In genomic region chr11:101914737-101915426, GRCh38 we compare ENCODE assay signal across 8 cellular contexts.
A peak's percentile ranks its signal among the peaks of the same experiment; 100 is the strongest.
DNase-seq lines count a peak whose midpoint lies in the region; ATAC-seq lines count a peak whose summit lies in the region.

Gene CEP126 (plus strand): TSS chr11:101915010. CDS start chr11:101915285, 275 bp downstream.

- H3K4me3 Mint-ChIP-seq in central memory CD8-positive, alpha-beta T cell, result peak within 1 kb of the TSS; percentile 91

- ATAC-seq in GM18520 (IDR thresholded peaks at IDR 0.05; ENCODE audit: unreplicated experiment) (peak; percentile 99), HG03097 (IDR thresholded peaks at IDR 0.05; ENCODE audit: low FRiP score, unreplicated experiment) (peak; percentile 100)
- peak; percentile 94 for ATAC-seq in central memory CD8-positive, alpha-beta T cell (replicated peaks; ENCODE audit: extremely low read depth, poor library complexity, severe bottlenecking)

- H3K27ac Mint-ChIP-seq in central memory CD8-positive, alpha-beta T cell (ENCODE audit: low read depth), result peak within 1 kb of the TSS; percentile 92

- peak; percentile 69 for DNase-seq in 8988T
- peak; percentile 89 for DNase-seq in NCI-H2171 (lab: John Stamatoyannopoulos, UW)
- peak; percentile 82 for DNase-seq in activated CD4-positive, CD25-positive, alpha-beta regulatory T cell treated with anti-CD3 and anti-CD28 coated beads, Interleukin-2, amount 50 U/mL, for 16 hours (ENCODE audit: low read depth, low spot score)
- peak; percentile 91 to 95 for DNase-seq in central memory CD8-positive, alpha-beta T cell (ENCODE audit: low spot score in 2 of 2)
- peak; percentile 98 for DNase-seq in islet precursor cell
- peak; percentile 93 for DNase-seq in stimulated activated CD4-positive, alpha-beta T cell treated with anti-CD3 and anti-CD28 coated beads, Interleukin-12 subunit alpha, Interleukin-12 subunit beta, amount 100 ng/mL, for 4 hours

- peaks cover 21% of the 10 kb centered on the region for H3K4me1 Mint-ChIP-seq in central memory CD8-positive, alpha-beta T cell

- H3K9me3 Mint-ChIP-seq in central memory CD8-positive, alpha-beta T cell, result no peaks in the 10 kb centered on the region

- H3K27me3 Mint-ChIP-seq in central memory CD8-positive, alpha-beta T cell, result no peaks in the 10 kb centered on the region

- peaks cover 2% of the 10 kb centered on the region for H3K36me3 Mint-ChIP-seq in central memory CD8-positive, alpha-beta T cell (ENCODE audit: insufficient read depth)

Comparison
In these comparisons a context has a peak if more than half of its experiments do, and no peak if none do; other contexts are left out.
1. Peak in every context shown above with its lines: DNase-seq and ATAC-seq.